8 cellular contexts compared by ENCODE assay signal in genomic region chr18:37254256-37254880, GRCh38.
DNase-seq lines count a peak whose midpoint lies in the region; ATAC-seq and TF ChIP-seq lines count a peak whose summit lies in the region.

No MANE protein-coding gene starts in this region.

- ATAC-seq in GM21619 (IDR thresholded peaks at IDR 0.05; ENCODE audit: unreplicated experiment) (peak; percentile 11), left cardiac atrium (peak; percentile 42 to 48), SK-N-SH treated with all-trans-retinoic acid at 6 μM for 48 hours (no peak), HG02840 (IDR thresholded peaks at IDR 0.05; ENCODE audit: low FRiP score, unreplicated experiment) (no peak)

- H3K4me3 ChIP-seq in SK-N-MC (peak overlapping the region; percentile 53), sigmoid colon (peak overlapping the region in 3 of 4 donors; percentile 29 to 46 (median 44))

- no peak for DNase-seq in SK-N-MC (ENCODE audit: low read depth, low spot score)
- no peak for DNase-seq in left cardiac atrium
- DNase-seq in sigmoid colon: no peak
- DNase-seq in stimulated activated CD4-positive, alpha-beta T cell treated with anti-CD3 and anti-CD28 coated beads, Interleukin-2, amount 100 ng/mL, for 48 hours: no peak
- DNase-seq in activated gamma-delta T cell treated with Interleukin-2 at 50 U/mL for 16 hours: no peak

- TF ChIP-seq EP300 in sigmoid colon (IDR thresholded peaks at IDR 0.05): no peak

- intact Hi-C loops in left cardiac atrium (cut with DNase I) (no loop called here), sigmoid colon (cut with DNase I) (no loop called here)

- peaks cover 0 to 14% (median 10%) of the 10 kb centered on the region in 4 donors for H3K4me1 ChIP-seq in sigmoid colon

- TF ChIP-seq POLR2A in sigmoid colon (IDR thresholded peaks at IDR 0.05): no peak

- no peak for TF ChIP-seq CTCF in sigmoid colon (IDR thresholded peaks at IDR 0.05)

- H3K36me3 ChIP-seq in SK-N-MC (ENCODE audit: insufficient read depth, low read length) (no peaks in the 10 kb centered on the region), sigmoid colon (no peaks in the 10 kb centered on the region)

- H3K27ac ChIP-seq in SK-N-MC: no peak overlapping the region
- no peak overlapping the region for H3K27ac ChIP-seq in sigmoid colon

- 3 to 11% methylated on average over 49 of the region's 49 CpGs for WGBS in sigmoid colon, 2 donors

- H3K9ac ChIP-seq in SK-N-MC (ENCODE audit: insufficient read length): no peak overlapping the region

- peaks cover 17 to 87% (median 55%) of the 10 kb centered on the region in 3 donors for H3K27me3 ChIP-seq in sigmoid colon

- H3K9me3 ChIP-seq in SK-N-MC (ENCODE audit: low read depth, low read length): no peaks in the 10 kb centered on the region
- no peaks in the 10 kb centered on the region for H3K9me3 ChIP-seq in sigmoid colon

TF ChIP-seq in SK-N-SH treated with all-trans-retinoic acid at 6 μM for 48 hours, 23 proteins besides CTCF, POLR2A, EP300 and RAD21:
- TF ChIP-seq ZNF8 (CRISPR knock-in tag; IDR thresholded peaks at IDR 0.05) (no peak), ZFP30 (CRISPR knock-in tag; IDR thresholded peaks at IDR 0.05) (no peak), RARB (CRISPR knock-in tag; IDR thresholded peaks at IDR 0.05) (no peak), ESRRG (CRISPR knock-in tag; IDR thresholded peaks at IDR 0.05) (no peak), ZC3H10 (CRISPR knock-in tag; IDR thresholded peaks at IDR 0.05) (no peak), CSDC2 (CRISPR knock-in tag; IDR thresholded peaks at IDR 0.05) (no peak), ISL1 (CRISPR knock-in tag; IDR thresholded peaks at IDR 0.05) (no peak), TCF4 (CRISPR knock-in tag; IDR thresholded peaks at IDR 0.05; ENCODE audit: borderline replicate concordance) (no peak)

Comparison
In these comparisons a context has a peak if more than half of its experiments do, and no peak if none do; other contexts are left out.
1. ATAC-seq: peak in GM21619 (single experiment) and left cardiac atrium (2 of 2); none in SK-N-SH treated with all-trans-retinoic acid at 6 μM for 48 hours (single experiment) and HG02840 (single experiment).